In the genomic region with DNA sequence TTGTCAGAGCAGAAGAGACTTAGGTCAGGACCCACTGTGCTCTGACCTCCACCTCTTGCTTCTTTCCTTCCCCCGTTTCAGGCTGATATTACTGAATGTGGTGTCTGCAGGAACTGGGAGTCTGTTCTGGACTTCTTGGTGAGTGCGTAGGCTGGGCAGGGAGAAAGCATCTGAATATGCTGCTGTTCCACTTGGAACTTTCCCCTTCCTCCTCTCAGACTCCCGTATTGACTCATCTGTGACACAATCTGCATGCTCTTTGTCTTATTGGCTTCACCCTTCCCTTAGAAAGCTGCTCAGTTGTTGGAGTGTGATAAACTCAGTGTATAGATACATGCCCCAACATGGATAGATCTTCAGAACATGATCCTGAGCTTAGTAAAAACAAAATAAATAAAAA, we compare ENCODE assay signal across 17 cellular contexts.
DNase-seq lines count a peak whose midpoint lies in the region; ATAC-seq, FAIRE-seq and TF ChIP-seq lines count a peak whose summit lies in the region.
"Had no signal": no experiment of that assay in that cellular context is flagged by ENCODE, and none has a peak within 500 bp of the region (broad histone marks: within the 10 kb centered on the region; RNA-seq: fewer than 3 reads in every experiment).

No MANE protein-coding gene starts in this region.

- peaks cover 0 to 3% (median 0%) of the 10 kb centered on the region in 3 experiments; a peak in 1 of 7 replicates for H3K36me3 Mint-ChIP-seq in H9 (ENCODE audit: insufficient read depth in 1 of 3, low read depth in 3 of 3)
- H3K36me3 Mint-ChIP-seq: CD14-positive monocyte had no signal

- H2BK5ac ChIP-seq in H9 (ENCODE audit: insufficient read length, low read length): no peak overlapping the region

- peaks cover 38% of the 10 kb centered on the region for H3K27me3 Mint-ChIP-seq in H9 (ENCODE audit: low read depth)

- no TSS peak for BruUV-seq in PC-3 (replicated peaks; lab: Mats Ljungman, UMichigan)

- WGBS in pancreas, 2 donors: 56 to 69% methylated on average over 3 of the region's 3 CpGs
- whole genome bisulfite sequencing in H9 (ENCODE audit: extremely low coverage, insufficient read length, low lambda C conversion rate): no CpG with 5 or more reads among the region's 3 CpGs

- no peak overlapping the region for H2AK5ac ChIP-seq in H9 (ENCODE audit: insufficient read length, low read length)

- no peak overlapping the region for H4K5ac ChIP-seq in H9 (ENCODE audit: insufficient read length, low read depth, low read length)

- no peaks in the 10 kb centered on the region for H3K27me3 ChIP-seq in PC-3 (ENCODE audit: low read length)
- no peaks in the 10 kb centered on the region for H3K27me3 ChIP-seq in pancreas
- no peaks in the 10 kb centered on the region for H3K27me3 ChIP-seq in H9 (ENCODE audit: insufficient read depth, low read length)

- H2AFZ ChIP-seq in PC-3 (ENCODE audit: low read length) (no peak overlapping the region), H9 (ENCODE audit: low read length) (no peak overlapping the region)

- CTCF ChIA-PET in PC-3 (lab: Charles Lee): no interaction called here

- DNase-seq in AG08395 (ENCODE audit: low spot score) (peak; percentile 24), PC-3 (peak; percentile 34), epithelial cell of prostate (ENCODE audit: low read depth, low spot score) (peak; percentile 12), pancreas (no peak), NCI-H1694 (lab: John Stamatoyannopoulos, UW) (no peak), H9 (no peak), SK-N-DZ (ENCODE audit: low spot score) (no peak)
- DNase-seq: DMS 273 treated with DMSO at 0.1 percent for 48 hours, MV-4-11, NCI-H1436, NCI-H2029 treated with DMSO at 0.1 percent for 48 hours, NCI-H524, SK-N-SH had no signal

- H3K79me2 ChIP-seq in PC-3 (ENCODE audit: low read length) (no peaks in the 10 kb centered on the region), H9 (ENCODE audit: insufficient read depth, low read length) (no peaks in the 10 kb centered on the region)

- no peak overlapping the region for H3K4ac ChIP-seq in H9 (ENCODE audit: low read depth, low read length)

- no peaks in the 10 kb centered on the region for H3K79me1 ChIP-seq in H9 (ENCODE audit: insufficient read depth, low read depth, low read length, poor library complexity, severe bottlenecking)

- H3K23me2 ChIP-seq in H9 (ENCODE audit: insufficient read length, low read depth, low read length, poor library complexity, severe bottlenecking): no peaks in the 10 kb centered on the region

- no peak overlapping the region for H2BK20ac ChIP-seq in H9 (ENCODE audit: low read depth, low read length, poor library complexity, severe bottlenecking)

- no peak overlapping the region for H2BK15ac ChIP-seq in H9 (ENCODE audit: low read depth, low read length)

- POLR2A ChIA-PET in PC-3 (lab: Charles Lee; ENCODE audit: unreplicated experiment): no interaction called here

- no peaks in the 10 kb centered on the region for H4K20me1 ChIP-seq in PC-3 (ENCODE audit: low read length)
- H4K20me1 ChIP-seq in H9 (ENCODE audit: control insufficient read depth, insufficient read depth, insufficient read length): no peaks in the 10 kb centered on the region

- H3K4me3 ChIP-seq in PC-3 (ENCODE audit: low read length) (no peak overlapping the region), pancreas (no peak overlapping the region)
- H3K4me3 ChIP-seq: K562 had no signal

- no peak overlapping the region for H4K91ac ChIP-seq in H9 (ENCODE audit: insufficient read length, low read depth, low read length)

- H2BK120ac ChIP-seq in H9 (ENCODE audit: low read depth, low read length, poor library complexity, severe bottlenecking): no peak overlapping the region

- no peak overlapping the region for H2BK12ac ChIP-seq in H9 (ENCODE audit: insufficient read length, low read depth, low read length)

- H3K4me1 Mint-ChIP-seq in H9: peaks cover 13 to 15% of the 10 kb centered on the region in 2 experiments
- H3K4me1 Mint-ChIP-seq: CD14-positive monocyte had no signal

- no peak overlapping the region for H3K56ac ChIP-seq in H9 (ENCODE audit: insufficient read length, low read depth, low read length)

- H4K8ac ChIP-seq in H9 (replicated peaks; ENCODE audit: insufficient read length, low read depth, low read length): no peak overlapping the region

- peak; percentile 24; the same call in 1 of the 2 replicates for ATAC-seq in PC-3
- peak in 3 of 4 donors; percentile 29 to 56 (median 36) for ATAC-seq in pancreas
- no peak for ATAC-seq in HG03135 (IDR thresholded peaks at IDR 0.05; ENCODE audit: unreplicated experiment)
- ATAC-seq: K562, Panc1 had no signal

- H3K27ac ChIP-seq in PC-3 (ENCODE audit: low read length): no peak overlapping the region
- no peak overlapping the region for H3K27ac ChIP-seq in epithelial cell of prostate
- H3K27ac ChIP-seq in pancreas: no peak overlapping the region
- H3K27ac ChIP-seq in H9 (ENCODE audit: insufficient read length, low read depth, low read length): no peak overlapping the region

- H3K14ac ChIP-seq in H9 (ENCODE audit: insufficient read depth, low read length): no peak overlapping the region

- H3K27ac Mint-ChIP-seq in H9: no peak overlapping the region
- H3K27ac Mint-ChIP-seq: CD14-positive monocyte had no signal

- peaks cover 9% of the 10 kb centered on the region for H3K9me3 ChIP-seq in PC-3 (ENCODE audit: low read length)
- no peaks in the 10 kb centered on the region for H3K9me3 ChIP-seq in pancreas
- H3K9me3 ChIP-seq in H9 (ENCODE audit: control insufficient read depth, low read depth, low read length): no peaks in the 10 kb centered on the region

- no peak overlapping the region for H3K18ac ChIP-seq in H9 (ENCODE audit: insufficient read length, low read depth, low read length)

- H3K4me2 ChIP-seq in PC-3 (ENCODE audit: low read length) (no peak overlapping the region), H9 (ENCODE audit: insufficient read depth, insufficient read length, low read length) (no peak overlapping the region)
- H3K4me2 ChIP-seq: SK-N-SH had no signal

- no peaks in the 10 kb centered on the region for H3F3A ChIP-seq in PC-3 (ENCODE audit: low read length, unreplicated experiment)

- H3K4me1 ChIP-seq in PC-3 (ENCODE audit: insufficient read depth, low read length) (peaks cover 11% of the 10 kb centered on the region; the same call in 1 of the 2 replicates), pancreas (no peaks in the 10 kb centered on the region), H9 (ENCODE audit: insufficient read depth, low read length) (peaks cover 9% of the 10 kb centered on the region)

- H3K4me3 Mint-ChIP-seq in H9: no peak overlapping the region
- H3K4me3 Mint-ChIP-seq: CD14-positive monocyte had no signal

- no peaks in the 10 kb centered on the region for H3K9me2 ChIP-seq in PC-3 (replicated peaks; ENCODE audit: low read length)
- H3K9me2 ChIP-seq: SK-N-SH had no signal

- H3K23ac ChIP-seq in H9 (ENCODE audit: insufficient read length, low read depth, low read length): no peak overlapping the region

- no peak for TF ChIP-seq CTCF in PC-3 (conservative IDR thresholded peaks at IDR 0.05; ENCODE audit: low read depth, low read length)
- TF ChIP-seq CTCF in pancreas (IDR thresholded peaks at IDR 0.05): no peak
- TF ChIP-seq CTCF in H9 (conservative IDR thresholded peaks at IDR 0.05): no peak

- H3K9ac ChIP-seq in PC-3 (ENCODE audit: low read length) (no peak overlapping the region), H9 (ENCODE audit: extremely low read depth, insufficient read length, low read length) (no peak overlapping the region)
- H3K9ac ChIP-seq: SK-N-SH had no signal

- intact Hi-C loops in PC-3 (cut with micrococcal nuclease): no loop called here
- intact Hi-C loops in pancreas (cut with DNase I): no loop called here

- H3K36me3 ChIP-seq in PC-3 (ENCODE audit: low read depth, low read length): no peaks in the 10 kb centered on the region
- no peaks in the 10 kb centered on the region for H3K36me3 ChIP-seq in pancreas

- FAIRE-seq in pancreas (lab: Jason Lieb, UNC): no peak
- FAIRE-seq: K562 had no signal

- H3K9me3 Mint-ChIP-seq in H9: peaks cover 11 to 12% of the 10 kb centered on the region in 2 experiments

- no peak overlapping the region for H3T11ph ChIP-seq in H9 (ENCODE audit: low read length)

Comparison
In these comparisons a context has a peak if more than half of its experiments do, and no peak if none do; other contexts are left out.
1. DNase-seq: peak in AG08395 (single experiment), PC-3 (single experiment) and epithelial cell of prostate (single experiment); none in pancreas (0 of 6), NCI-H1694 (single experiment), H9 (single experiment) and SK-N-DZ (single experiment).